29 cellular contexts compared by ENCODE assay signal in genomic region chr2:124538549-124538948, GRCh38.
"Had no signal": no experiment of that assay in that cellular context is flagged by ENCODE, and none has a peak within 500 bp of the region (broad histone marks: within the 10 kb centered on the region; RNA-seq: fewer than 3 reads in every experiment).

No MANE protein-coding gene starts in this region.

- H3K27ac ChIP-seq: colonic mucosa, coronary artery, dorsolateral prefrontal cortex, epithelial cell of prostate, esophagus muscularis mucosa, esophagus squamous epithelium, foreskin keratinocyte, gastrocnemius medialis, gastroesophageal sphincter, heart left ventricle, heart right ventricle had no signal

- H3K27ac Mint-ChIP-seq: dendritic cell treated with granulocyte-macrophage colony-stimulating factor and Interleukin-4, amounts not matched to agents 40 ng/mL and 50 ng/mL, for 4 days; effector memory CD8-positive, alpha-beta T cell; endodermal cell had no signal

- H3K9me3 ChIP-seq: colonic mucosa, esophagus muscularis mucosa, esophagus squamous epithelium, gastrocnemius medialis, gastroesophageal sphincter, heart left ventricle, heart right ventricle had no signal

- H3K4me3 ChIP-seq: colonic mucosa, coronary artery, dorsolateral prefrontal cortex, esophagus muscularis mucosa, esophagus squamous epithelium, gastrocnemius medialis, gastroesophageal sphincter, heart left ventricle, heart right ventricle had no signal

- DNase-seq: colonic mucosa; cortex of kidney; dermis blood vessel endothelial cell; dorsolateral prefrontal cortex; effector CD4-positive, alpha-beta T cell; effector CD8-positive, alpha-beta T cell; effector memory CD4-positive, alpha-beta T cell; effector memory CD8-positive, alpha-beta T cell; endodermal cell; erythroblast; esophagus squamous epithelium; foreskin fibroblast; foreskin keratinocyte; foreskin melanocyte; gastrocnemius medialis; glutamatergic neuron; head of caudate nucleus; heart left ventricle; heart right ventricle had no signal

- H3K36me3 ChIP-seq: colonic mucosa, esophagus muscularis mucosa, esophagus squamous epithelium, gastrocnemius medialis, gastroesophageal sphincter, heart left ventricle, heart right ventricle had no signal

- H3K4me1 ChIP-seq: colonic mucosa, esophagus squamous epithelium, foreskin keratinocyte, gastrocnemius medialis had no signal

- H3K4me3 Mint-ChIP-seq: dendritic cell treated with granulocyte-macrophage colony-stimulating factor and Interleukin-4, amounts not matched to agents 40 ng/mL and 50 ng/mL, for 4 days; effector memory CD8-positive, alpha-beta T cell; endodermal cell had no signal

- H3K27me3 Mint-ChIP-seq: dendritic cell treated with granulocyte-macrophage colony-stimulating factor and Interleukin-4, amounts not matched to agents 40 ng/mL and 50 ng/mL, for 4 days; effector memory CD8-positive, alpha-beta T cell had no signal

- ATAC-seq: effector memory CD8-positive, alpha-beta T cell; esophagus mucosa; foreskin keratinocyte; gastrocnemius medialis; gastroesophageal sphincter; heart left ventricle; heart right ventricle had no signal

- H3K27me3 ChIP-seq: colonic mucosa, esophagus muscularis mucosa, foreskin keratinocyte, gastrocnemius medialis, gastroesophageal sphincter, heart left ventricle, heart right ventricle had no signal

- FAIRE-seq: colon, endometrium, endothelial cell of umbilical vein, frontal cortex had no signal

- H3K9me3 Mint-ChIP-seq: endodermal cell had no signal
